1 cellular context compared by ENCODE assay signal in genomic region chr12:68746572-68747180, GRCh38.
A peak's percentile ranks its signal among the peaks of the same experiment; 100 is the strongest.
TF ChIP-seq lines count a peak whose summit lies in the region.

No MANE protein-coding gene starts in this region.

TF ChIP-seq in HepG2, 621 proteins besides CTCF, POLR2A, EP300 and RAD21 (continued from another document and continues in another):
- no peak for TF ChIP-seq THAP8 (CRISPR knock-in tag; IDR thresholded peaks at IDR 0.05; ENCODE audit: borderline replicate concordance)
- no peak for TF ChIP-seq MTF1 (CRISPR knock-in tag; IDR thresholded peaks at IDR 0.05)
- 0 out of 2 replicates have a peak, but pooled peaks have one; percentile 13 for TF ChIP-seq HINFP (CRISPR knock-in tag; IDR thresholded peaks at IDR 0.05; ENCODE audit: low read depth)
- no peak for TF ChIP-seq SALL1 (CRISPR knock-in tag; IDR thresholded peaks at IDR 0.05)
- TF ChIP-seq ZSCAN22 (CRISPR knock-in tag; IDR thresholded peaks at IDR 0.05), result no peak
- peak; percentile 92 for TF ChIP-seq TFDP2 (CRISPR knock-in tag; IDR thresholded peaks at IDR 0.05)
- no peak for TF ChIP-seq SNAPC5 (CRISPR knock-in tag; IDR thresholded peaks at IDR 0.05; ENCODE audit: borderline replicate concordance)
- no peak for TF ChIP-seq MEIS1 (CRISPR knock-in tag; IDR thresholded peaks at IDR 0.05; ENCODE audit: borderline replicate concordance)
- TF ChIP-seq UBTF (CRISPR knock-in tag; IDR thresholded peaks at IDR 0.05), result no peak
- TF ChIP-seq ZFY (CRISPR knock-in tag; IDR thresholded peaks at IDR 0.05), result no peak
- no peak for TF ChIP-seq PTBP1 (IDR thresholded peaks at IDR 0.05; ENCODE audit: low read depth, low read length, poor library complexity, severe bottlenecking)
- TF ChIP-seq ZSCAN5A (CRISPR knock-in tag; IDR thresholded peaks at IDR 0.05; ENCODE audit: borderline replicate concordance), result no peak
- no peak; the same call in 1 of the 2 replicates for TF ChIP-seq PRDM15 (CRISPR knock-in tag; IDR thresholded peaks at IDR 0.05)
- TF ChIP-seq ZMAT5 (CRISPR knock-in tag; IDR thresholded peaks at IDR 0.05; ENCODE audit: borderline replicate concordance, low read depth), result no peak
- TF ChIP-seq GATAD1 (CRISPR knock-in tag; IDR thresholded peaks at IDR 0.05), result no peak
- TF ChIP-seq ZNF609 (CRISPR knock-in tag; IDR thresholded peaks at IDR 0.05; ENCODE audit: borderline replicate concordance), result no peak
- TF ChIP-seq HMGXB4 (CRISPR knock-in tag; IDR thresholded peaks at IDR 0.05; ENCODE audit: borderline replicate concordance in 1 of 2, low read depth in 1 of 2), result peak in 1 of 2 experiments; percentile 22; a peak in 2 of 4 replicates
- no peak for TF ChIP-seq ZGPAT (CRISPR knock-in tag; IDR thresholded peaks at IDR 0.05)
- no peak for TF ChIP-seq ZNF432 (CRISPR knock-in tag; IDR thresholded peaks at IDR 0.05; ENCODE audit: borderline replicate concordance)
- no peak for TF ChIP-seq ETV6 (CRISPR knock-in tag; conservative IDR thresholded peaks at IDR 0.05)
- no peak for TF ChIP-seq KDM3A (CRISPR knock-in tag; IDR thresholded peaks at IDR 0.05; ENCODE audit: low read depth)
- no peak for TF ChIP-seq ZKSCAN1 (IDR thresholded peaks at IDR 0.05; ENCODE audit: low read length)
- 0 out of 2 replicates have a peak, but pooled peaks have one; percentile 15 for TF ChIP-seq ZNF704 (CRISPR knock-in tag; IDR thresholded peaks at IDR 0.05; ENCODE audit: borderline replicate concordance)
- no peak for TF ChIP-seq ZNF451 (CRISPR knock-in tag; IDR thresholded peaks at IDR 0.05)
- TF ChIP-seq ZBTB39 (CRISPR knock-in tag; IDR thresholded peaks at IDR 0.05), result no peak
- no peak for TF ChIP-seq NCOA2 (CRISPR knock-in tag; IDR thresholded peaks at IDR 0.05)
- peak; percentile 59 for TF ChIP-seq HDAC1 (CRISPR knock-in tag; IDR thresholded peaks at IDR 0.05)
- no peak for TF ChIP-seq CREB1 (IDR thresholded peaks at IDR 0.05)
- peak; percentile 28; the same call in 1 of the 2 replicates for TF ChIP-seq CREB1 (CRISPR knock-in tag; IDR thresholded peaks at IDR 0.05)
- TF ChIP-seq NKX3-1 (CRISPR knock-in tag; IDR thresholded peaks at IDR 0.05), result no peak
- no peak for TF ChIP-seq ZNF749 (CRISPR knock-in tag; IDR thresholded peaks at IDR 0.05; ENCODE audit: borderline replicate concordance)
